24 cellular contexts compared by ENCODE assay signal in the genomic region with DNA sequence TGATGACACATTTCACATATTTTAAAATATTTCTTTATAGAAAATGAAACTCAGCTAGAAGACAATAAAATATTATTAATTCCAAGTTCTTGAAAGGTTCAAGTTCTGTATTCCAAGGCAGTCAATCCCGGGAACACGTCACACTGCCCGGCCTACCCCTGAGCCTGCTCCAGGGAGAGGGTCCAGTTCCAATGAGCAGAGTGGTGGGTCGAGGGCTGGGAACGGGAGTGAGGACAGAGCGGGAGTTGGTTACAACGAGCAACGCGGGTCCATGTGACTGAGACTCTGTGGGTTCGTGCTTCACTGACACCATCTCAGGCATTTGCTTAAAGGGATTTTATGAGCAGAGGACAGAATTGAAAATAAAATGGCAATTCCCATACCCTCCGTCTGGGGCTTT.
"Had no signal": no experiment of that assay in that cellular context is flagged by ENCODE, and none has a peak within 500 bp of the region (broad histone marks: within the 10 kb centered on the region; RNA-seq: fewer than 3 reads in every experiment).

No MANE protein-coding gene starts in this region.

- DNase-seq: effector memory CD8-positive, alpha-beta T cell; erythroblast; esophagus squamous epithelium; foreskin melanocyte; left cardiac atrium; left lung; mammary epithelial cell; mesendoderm; midbrain; naive thymus-derived CD4-positive, alpha-beta T cell; right lobe of liver; small intestine; stimulated activated CD4-positive, alpha-beta T cell treated with anti-CD3 and anti-CD28 coated beads, Interleukin-12 subunit alpha, Interleukin-12 subunit beta, amount 100 ng/mL, for 4 hours; stimulated activated CD4-positive, alpha-beta T cell treated with anti-CD3 and anti-CD28 coated beads, Interleukin-1b, Interleukin-23, amount 100 ng/mL, for 48 hours; stimulated activated CD4-positive, alpha-beta T cell treated with anti-CD3 and anti-CD28 coated beads, Interleukin-4, amount 100 ng/mL, for 1 hour; stimulated activated CD8-positive, alpha-beta memory T cell treated with anti-CD3 and anti-CD28 coated beads, Interleukin-4, amount 100 ng/mL, for 48 hours; stimulated activated naive CD4-positive, alpha-beta T cell; stimulated activated naive CD8-positive, alpha-beta T cell treated with anti-CD3 and anti-CD28 coated beads, Interleukin-15, amount 100 ng/mL, for 72 hours; transverse colon had no signal

- H3K27ac ChIP-seq: coronary artery, esophagus squamous epithelium, left lung, ovary, right lobe of liver, suprapubic skin, transverse colon, vagina had no signal

- FAIRE-seq: endometrium, small intestine had no signal

- H3K9me3 ChIP-seq: esophagus squamous epithelium, ovary, right lobe of liver, suprapubic skin, transverse colon, vagina had no signal

- H3K4me1 ChIP-seq: left lung, right lobe of liver, suprapubic skin had no signal

- H3K27me3 ChIP-seq: ovary, right lobe of liver, suprapubic skin, transverse colon, vagina had no signal

- H3K4me3 ChIP-seq: coronary artery, esophagus squamous epithelium, left lung, ovary, right lobe of liver, suprapubic skin, transverse colon, vagina had no signal

- H3K36me3 ChIP-seq: esophagus squamous epithelium, left lung, ovary, right lobe of liver, suprapubic skin, transverse colon, vagina had no signal
